Comparison of ENCODE assay signal across 26 cellular contexts in genomic region chr1:2121071-2121691, GRCh38.
DNase-seq lines count a peak whose midpoint lies in the region; ATAC-seq and TF ChIP-seq lines count a peak whose summit lies in the region.
"Had no signal": no experiment of that assay in that cellular context is flagged by ENCODE, and none has a peak within 500 bp of the region (broad histone marks: within the 10 kb centered on the region; RNA-seq: fewer than 3 reads in every experiment).

No MANE protein-coding gene starts in this region.

- POLR2A ChIA-PET in GM10248 (lab: Yijun Ruan, JAX), result no interaction called here

- H3K9me3 Mint-ChIP-seq in T-helper 2 cell treated with Interferon-gamma antibody and Interleukin-4, amounts not matched to agents 5 μg/mL and 100 μg/mL, for 36 hours, result peaks cover 14% of the 10 kb centered on the region
- H3K9me3 Mint-ChIP-seq in activated T-helper 17 cell treated with anti-CD3 and anti-CD28 coated beads, Interleukin-2, amount 50 U/mL, for 72 hours, result no peaks in the 10 kb centered on the region
- H3K9me3 Mint-ChIP-seq in stimulated activated memory B cell treated with anti-CD40 and anti-IgM and Interleukin-4, amounts not matched to agents 10 μg/mL and 1 μg/mL and 100 μg/mL, for 72 hours, result peaks cover 9% of the 10 kb centered on the region

- intact Hi-C loops in left ventricle myocardium superior (cut with micrococcal nuclease), result no loop called here

- CTCF ChIA-PET in GM10248 (lab: Yijun Ruan, JAX), result no interaction called here

- peaks cover 2% of the 10 kb centered on the region for H3K4me1 Mint-ChIP-seq in T-helper 2 cell treated with Interferon-gamma antibody and Interleukin-4, amounts not matched to agents 5 μg/mL and 100 μg/mL, for 36 hours (ENCODE audit: low read depth)
- H3K4me1 Mint-ChIP-seq in activated T-helper 17 cell treated with anti-CD3 and anti-CD28 coated beads, Interleukin-2, amount 50 U/mL, for 72 hours, result peaks cover 6% of the 10 kb centered on the region
- H3K4me1 Mint-ChIP-seq in stimulated activated memory B cell treated with anti-CD40 and anti-IgM and Interleukin-4, amounts not matched to agents 10 μg/mL and 1 μg/mL and 100 μg/mL, for 72 hours, result peaks cover 63% of the 10 kb centered on the region

- H3K27ac Mint-ChIP-seq in T-helper 2 cell treated with Interferon-gamma antibody and Interleukin-4, amounts not matched to agents 5 μg/mL and 100 μg/mL, for 36 hours, result peak overlapping the region; percentile 83
- H3K27ac Mint-ChIP-seq in activated T-helper 17 cell treated with anti-CD3 and anti-CD28 coated beads, Interleukin-2, amount 50 U/mL, for 72 hours, result peak overlapping the region; percentile 23
- peak overlapping the region; percentile 63 for H3K27ac Mint-ChIP-seq in stimulated activated memory B cell treated with anti-CD40 and anti-IgM and Interleukin-4, amounts not matched to agents 10 μg/mL and 1 μg/mL and 100 μg/mL, for 72 hours
- H3K27ac Mint-ChIP-seq: activated naive CD4-positive, alpha-beta T cell treated with anti-CD3 and anti-CD28 coated beads for 36 hours; IgD-negative memory B cell had no signal

- no peak for DNase-seq in T-helper 2 cell treated with Interferon-gamma antibody and Interleukin-4, amounts not matched to agents 5 μg/mL and 100 μg/mL, for 36 hours (ENCODE audit: low spot score)
- DNase-seq in T-helper 2 cell (no peak), left ventricle myocardium superior (peak; percentile 20), NCI-H2107 (lab: John Stamatoyannopoulos, UW) (no peak), GM10248 (ENCODE audit: extremely low spot score) (no peak), SKM-1 treated with dmso at 0.1 percent for 144 hours (lab: John Stamatoyannopoulos, UW; ENCODE audit: unreplicated experiment) (no peak)
- DNase-seq: 8988T; activated CD8-positive, alpha-beta memory T cell treated with anti-CD3 and anti-CD28 coated beads for 24 hours; activated naive CD4-positive, alpha-beta T cell treated with anti-CD3 and anti-CD28 coated beads for 36 hours; activated T-cell treated with anti-CD3 and anti-CD28 coated beads, Interleukin-2, amount 50 U/mL, for 48 hours; Calu3; DND-41; foreskin fibroblast; mesendoderm; NCI-H1092; NCI-H187; NCI-H524 treated with DMSO at 0.1 percent for 48 hours; uterus had no signal

- H3K36me3 Mint-ChIP-seq in T-helper 2 cell treated with Interferon-gamma antibody and Interleukin-4, amounts not matched to agents 5 μg/mL and 100 μg/mL, for 36 hours (ENCODE audit: low read depth), result peaks cover 2% of the 10 kb centered on the region
- peaks cover 6% of the 10 kb centered on the region for H3K36me3 Mint-ChIP-seq in activated T-helper 17 cell treated with anti-CD3 and anti-CD28 coated beads, Interleukin-2, amount 50 U/mL, for 72 hours (ENCODE audit: low read depth)
- peaks cover 20% of the 10 kb centered on the region for H3K36me3 Mint-ChIP-seq in stimulated activated memory B cell treated with anti-CD40 and anti-IgM and Interleukin-4, amounts not matched to agents 10 μg/mL and 1 μg/mL and 100 μg/mL, for 72 hours

- peaks cover 3% of the 10 kb centered on the region for H3K27me3 Mint-ChIP-seq in T-helper 2 cell treated with Interferon-gamma antibody and Interleukin-4, amounts not matched to agents 5 μg/mL and 100 μg/mL, for 36 hours (ENCODE audit: low read depth)
- H3K27me3 Mint-ChIP-seq in activated T-helper 17 cell treated with anti-CD3 and anti-CD28 coated beads, Interleukin-2, amount 50 U/mL, for 72 hours, result no peaks in the 10 kb centered on the region
- no peaks in the 10 kb centered on the region for H3K27me3 Mint-ChIP-seq in stimulated activated memory B cell treated with anti-CD40 and anti-IgM and Interleukin-4, amounts not matched to agents 10 μg/mL and 1 μg/mL and 100 μg/mL, for 72 hours
- H3K27me3 Mint-ChIP-seq: IgD-negative memory B cell had no signal

- peak overlapping the region; percentile 36 for H3K4me3 Mint-ChIP-seq in T-helper 2 cell treated with Interferon-gamma antibody and Interleukin-4, amounts not matched to agents 5 μg/mL and 100 μg/mL, for 36 hours
- no peak overlapping the region for H3K4me3 Mint-ChIP-seq in activated T-helper 17 cell treated with anti-CD3 and anti-CD28 coated beads, Interleukin-2, amount 50 U/mL, for 72 hours
- no peak overlapping the region for H3K4me3 Mint-ChIP-seq in stimulated activated memory B cell treated with anti-CD40 and anti-IgM and Interleukin-4, amounts not matched to agents 10 μg/mL and 1 μg/mL and 100 μg/mL, for 72 hours
- H3K4me3 Mint-ChIP-seq: activated naive CD4-positive, alpha-beta T cell treated with anti-CD3 and anti-CD28 coated beads for 36 hours; IgD-negative memory B cell had no signal

- no peak for TF ChIP-seq CTCF in GM10248 (IDR thresholded peaks at IDR 0.05; ENCODE audit: control extremely low read depth, extremely low read depth, low read depth, missing control alignments)

- ATAC-seq in activated T-helper 17 cell treated with anti-CD3 and anti-CD28 coated beads, Interleukin-2, amount 50 U/mL, for 72 hours (replicated peaks), result no peak
- ATAC-seq in left ventricle myocardium superior, result no peak
- ATAC-seq in stimulated activated memory B cell treated with anti-CD40 and anti-IgM and Interleukin-4, amounts not matched to agents 10 μg/mL and 1 μg/mL and 100 μg/mL, for 72 hours, result no peak
- ATAC-seq: activated CD4-positive, CD25-positive, alpha-beta regulatory T cell treated with anti-CD3 and anti-CD28 coated beads, Interleukin-2, amount 50 U/mL, for 24 hours; esophagus mucosa; HCT116; Panc1; pancreas had no signal

Comparison
In these comparisons a context has a peak if more than half of its experiments do, and no peak if none do; other contexts are left out.
1. H3K27ac Mint-ChIP-seq: peak in every context shown above with its lines; median percentile 83 in T-helper 2 cell treated with Interferon-gamma antibody and Interleukin-4, amounts not matched to agents 5 μg/mL and 100 μg/mL, for 36 hours; 63 in stimulated activated memory B cell treated with anti-CD40 and anti-IgM and Interleukin-4, amounts not matched to agents 10 μg/mL and 1 μg/mL and 100 μg/mL, for 72 hours; 23 in activated T-helper 17 cell treated with anti-CD3 and anti-CD28 coated beads, Interleukin-2, amount 50 U/mL, for 72 hours.